ENCODE assay signal across 24 cellular contexts in the genomic region with DNA sequence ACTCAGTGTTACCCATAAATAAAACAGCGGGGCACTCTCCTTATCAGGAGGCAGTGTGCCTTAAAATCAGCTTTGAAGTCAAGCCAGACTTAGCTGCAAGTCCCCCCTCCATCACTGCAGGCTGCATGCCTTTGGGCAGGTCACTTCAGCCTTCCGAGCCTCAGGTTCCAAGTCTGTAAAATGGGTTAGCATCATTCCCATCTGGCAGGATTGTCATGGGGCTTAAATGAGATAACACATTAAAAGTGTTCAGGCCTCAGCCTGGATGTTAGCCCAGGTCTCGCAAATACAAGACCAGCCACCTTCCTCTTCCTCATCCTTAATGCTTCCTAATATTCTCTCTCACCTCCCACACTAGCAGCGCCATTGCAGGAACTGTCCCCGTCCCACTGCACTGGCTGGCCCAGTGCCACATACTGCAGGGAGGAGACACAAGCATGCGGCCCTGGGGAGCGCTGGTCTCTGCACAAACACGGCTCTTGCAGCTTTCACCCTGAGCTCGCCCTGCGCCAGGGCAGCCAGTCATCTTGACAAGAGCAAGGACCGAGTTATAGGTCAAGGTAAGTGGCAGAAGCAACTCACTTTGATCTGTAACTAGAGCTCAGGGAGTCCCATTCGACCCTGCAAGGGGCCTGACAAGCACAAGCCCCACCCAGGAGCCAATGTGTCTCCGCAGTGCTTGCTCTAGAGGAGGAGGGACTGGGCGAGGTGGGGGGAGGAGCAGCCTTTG.
A peak's percentile ranks its signal among the peaks of the same experiment; 100 is the strongest.
DNase-seq lines count a peak whose midpoint lies in the region; ATAC-seq and TF ChIP-seq lines count a peak whose summit lies in the region.
"Had no signal": no experiment of that assay in that cellular context is flagged by ENCODE, and none has a peak within 500 bp of the region (broad histone marks: within the 10 kb centered on the region; RNA-seq: fewer than 3 reads in every experiment).

No MANE protein-coding gene starts in this region.

- no peak overlapping the region for H2AK5ac ChIP-seq in H9 (ENCODE audit: insufficient read length, low read length)
- H2AK5ac ChIP-seq in neuronal stem cell (ENCODE audit: low read depth, low read length) = no peak overlapping the region

- H3K27me3 ChIP-seq in H9 (ENCODE audit: insufficient read depth, low read length) (no peaks in the 10 kb centered on the region), neuronal stem cell (ENCODE audit: control insufficient read depth in 3 of 3, insufficient read depth in 3 of 3, low read depth in 1 of 3, low read length in 3 of 3) (no peaks in the 10 kb centered on the region)
- H3K27me3 ChIP-seq: esophagus squamous epithelium, gastroesophageal sphincter, pancreas, sigmoid colon had no signal

- H3K56ac ChIP-seq in H9 (ENCODE audit: insufficient read length, low read depth, low read length) = no peak overlapping the region

- H3K4me2 ChIP-seq in H9 (ENCODE audit: insufficient read depth, insufficient read length, low read length) (no peak overlapping the region), neuronal stem cell (ENCODE audit: insufficient read depth, low read length, poor library complexity, severe bottlenecking) (no peak overlapping the region)

- H3K27me3 Mint-ChIP-seq in H9 (ENCODE audit: low read depth) = no peaks in the 10 kb centered on the region
- H3K27me3 Mint-ChIP-seq: activated naive CD8-positive, alpha-beta T cell; B cell had no signal

- H3K4me1 Mint-ChIP-seq in H9 = peaks cover 30 to 43% of the 10 kb centered on the region in 2 experiments
- H3K4me1 Mint-ChIP-seq: B cell had no signal

- H4K8ac ChIP-seq in H9 (replicated peaks; ENCODE audit: insufficient read length, low read depth, low read length) (no peak overlapping the region), neuronal stem cell (ENCODE audit: low read depth, low read length) (peak overlapping the region; percentile 30)

- no peak overlapping the region for H2AFZ ChIP-seq in H9 (ENCODE audit: low read length)
- peak overlapping the region; percentile 65 for H2AFZ ChIP-seq in neuronal stem cell (ENCODE audit: low read length)

- H3K27ac ChIP-seq in H9 (ENCODE audit: insufficient read length, low read depth, low read length) = no peak overlapping the region
- no peak overlapping the region for H3K27ac ChIP-seq in neuronal stem cell (replicated peaks; ENCODE audit: low read length)
- H3K27ac ChIP-seq: esophagus squamous epithelium, gastroesophageal sphincter, lower lobe of right lung, pancreas, sigmoid colon had no signal

- no peaks in the 10 kb centered on the region for H3K36me3 Mint-ChIP-seq in H9 (ENCODE audit: insufficient read depth in 1 of 3, low read depth in 3 of 3)
- H3K36me3 Mint-ChIP-seq: activated naive CD8-positive, alpha-beta T cell had no signal

- no peaks in the 10 kb centered on the region for H3K23me2 ChIP-seq in H9 (ENCODE audit: insufficient read length, low read depth, low read length, poor library complexity, severe bottlenecking)

- H3K18ac ChIP-seq in H9 (ENCODE audit: insufficient read length, low read depth, low read length) (no peak overlapping the region), neuronal stem cell (ENCODE audit: low read length) (peak overlapping the region; percentile 46)

- H3K4me1 ChIP-seq in H9 (ENCODE audit: insufficient read depth, low read length) (peaks cover 3% of the 10 kb centered on the region; the same call in 1 of the 2 replicates), neuronal stem cell (ENCODE audit: control insufficient read depth in 2 of 2, insufficient read depth in 1 of 2, low read depth in 1 of 2, low read length in 2 of 2) (peaks cover 10 to 12% of the 10 kb centered on the region in 2 donors)
- H3K4me1 ChIP-seq: esophagus squamous epithelium, gastroesophageal sphincter, HAP-1, lower lobe of right lung, sigmoid colon had no signal

- H3K9me3 ChIP-seq in H9 (ENCODE audit: control insufficient read depth, low read depth, low read length) (no peaks in the 10 kb centered on the region), neuronal stem cell (replicated peaks in 1 of 2; ENCODE audit: control insufficient read depth in 2 of 2, insufficient read depth in 1 of 2, low read depth in 1 of 2, low read length in 2 of 2) (no peaks in the 10 kb centered on the region)
- H3K9me3 ChIP-seq: esophagus squamous epithelium, gastroesophageal sphincter, HAP-1, lower lobe of right lung, pancreas, sigmoid colon had no signal

- DNase-seq in H9 = peak; percentile 79
- DNase-seq in SK-N-DZ (ENCODE audit: low spot score) = peak; percentile 83
- peak; percentile 47 for DNase-seq in iPS-NIHi11 (ENCODE audit: low spot score)
- DNase-seq in neuronal stem cell (ENCODE audit: low spot score) = no peak
- DNase-seq in NCI-H2081 treated with DMSO at 0.1 percent for 48 hours (lab: John Stamatoyannopoulos, UW) = no peak
- DNase-seq in COLO829 (ENCODE audit: low spot score) = no peak
- DNase-seq: activated CD4-positive, alpha-beta T cell treated with anti-CD3 and anti-CD28 coated beads for 4 hours; activated T-cell treated with anti-CD3 and anti-CD28 coated beads, Interleukin-2, amount 50 U/mL, for 72 hours; effector memory CD4-positive, alpha-beta T cell; esophagus squamous epithelium; Kasumi-1; lower lobe of right lung; NCI-H1092; NCI-H2081; NCI-H510A treated with DMSO at 0.1 percent for 48 hours; sigmoid colon; stimulated activated naive CD4-positive, alpha-beta T cell; SW 1271 had no signal

- H3K27ac Mint-ChIP-seq in H9 = peak overlapping the region in 1 of 3 experiments; percentile 42; a peak in 1 of 7 replicates
- H3K27ac Mint-ChIP-seq: activated naive CD8-positive, alpha-beta T cell; B cell had no signal

- H2BK12ac ChIP-seq in H9 (ENCODE audit: insufficient read length, low read depth, low read length) (no peak overlapping the region), neuronal stem cell (ENCODE audit: low read length) (no peak overlapping the region)

- H3K4me3 Mint-ChIP-seq in H9 = no peak overlapping the region
- H3K4me3 Mint-ChIP-seq: activated naive CD8-positive, alpha-beta T cell; activated T-cell treated with anti-CD3 and anti-CD28 coated beads, Interleukin-2, amount 50 U/mL, for 72 hours; B cell had no signal

- H3K79me1 ChIP-seq in H9 (ENCODE audit: insufficient read depth, low read depth, low read length, poor library complexity, severe bottlenecking) (no peaks in the 10 kb centered on the region), neuronal stem cell (ENCODE audit: low read depth, low read length) (no peaks in the 10 kb centered on the region)

- no peak overlapping the region for H3K14ac ChIP-seq in H9 (ENCODE audit: insufficient read depth, low read length)
- no peak overlapping the region for H3K14ac ChIP-seq in neuronal stem cell (ENCODE audit: low read length)

- H4K20me1 ChIP-seq in H9 (ENCODE audit: control insufficient read depth, insufficient read depth, insufficient read length) = no peaks in the 10 kb centered on the region

- no peaks in the 10 kb centered on the region for H3K79me2 ChIP-seq in H9 (ENCODE audit: insufficient read depth, low read length)

- H4K5ac ChIP-seq in H9 (ENCODE audit: insufficient read length, low read depth, low read length) = no peak overlapping the region

- H4K91ac ChIP-seq in H9 (ENCODE audit: insufficient read length, low read depth, low read length) = no peak overlapping the region
- H4K91ac ChIP-seq in neuronal stem cell (ENCODE audit: low read depth, low read length, poor library complexity) = no peak overlapping the region

- H2BK20ac ChIP-seq in H9 (ENCODE audit: low read depth, low read length, poor library complexity, severe bottlenecking) = no peak overlapping the region

- H3K23ac ChIP-seq in H9 (ENCODE audit: insufficient read length, low read depth, low read length) = no peak overlapping the region
- H3K23ac ChIP-seq in neuronal stem cell (ENCODE audit: low read depth, low read length, poor library complexity) = peak overlapping the region; percentile 28

- no peak overlapping the region for H3K4ac ChIP-seq in H9 (ENCODE audit: low read depth, low read length)
- H3K4ac ChIP-seq in neuronal stem cell (ENCODE audit: low read length) = no peak overlapping the region

- TF ChIP-seq CTCF in H9 (conservative IDR thresholded peaks at IDR 0.05) = no peak

- no peaks in the 10 kb centered on the region for H3K9me3 Mint-ChIP-seq in H9
- H3K9me3 Mint-ChIP-seq: activated T-cell treated with anti-CD3 and anti-CD28 coated beads, Interleukin-2, amount 50 U/mL, for 72 hours had no signal

- H3K4me3 ChIP-seq in neuronal stem cell (ENCODE audit: low read length in 2 of 2) = no peak overlapping the region
- H3K4me3 ChIP-seq: esophagus squamous epithelium, gastroesophageal sphincter, HAP-1, lower lobe of right lung, pancreas, sigmoid colon had no signal

- H3K36me3 ChIP-seq in neuronal stem cell (replicated peaks in 1 of 2; ENCODE audit: control insufficient read depth in 2 of 2, insufficient read depth in 2 of 2, low read length in 2 of 2) = no peaks in the 10 kb centered on the region
- H3K36me3 ChIP-seq: esophagus squamous epithelium, gastroesophageal sphincter, HAP-1, lower lobe of right lung, pancreas, sigmoid colon had no signal

- no peak for ATAC-seq in HG03442 (IDR thresholded peaks at IDR 0.05; ENCODE audit: unreplicated experiment)
- ATAC-seq: activated T-cell treated with anti-CD3 and anti-CD28 coated beads, Interleukin-2, amount 50 U/mL, for 72 hours; gastroesophageal sphincter; lower lobe of right lung had no signal

- H2BK120ac ChIP-seq in H9 (ENCODE audit: low read depth, low read length, poor library complexity, severe bottlenecking) = no peak overlapping the region
- H2BK120ac ChIP-seq in neuronal stem cell (ENCODE audit: low read depth, low read length) = no peak overlapping the region

- WGBS in H9 (ENCODE audit: extremely low coverage, insufficient read length, low lambda C conversion rate) = no CpG with 5 or more reads among the region's 14 CpGs
- no CpG with 5 or more reads among the region's 14 CpGs for WGBS in neuronal stem cell (ENCODE audit: extremely low coverage in 2 of 2, insufficient read length in 2 of 2, insufficient replicate concordance in 1 of 2), 2 donors

- H2BK15ac ChIP-seq in H9 (ENCODE audit: low read depth, low read length) (no peak overlapping the region), neuronal stem cell (ENCODE audit: low read length) (no peak overlapping the region)

- H3T11ph ChIP-seq in H9 (ENCODE audit: low read length) = no peak overlapping the region

- H3K9ac ChIP-seq in H9 (ENCODE audit: extremely low read depth, insufficient read length, low read length) (no peak overlapping the region), neuronal stem cell (ENCODE audit: low read depth, low read length, poor library complexity) (no peak overlapping the region)

- H2BK5ac ChIP-seq in H9 (ENCODE audit: insufficient read length, low read length) (no peak overlapping the region), neuronal stem cell (ENCODE audit: low read length) (no peak overlapping the region)

Comparison
In these comparisons a context has a peak if more than half of its experiments do, and no peak if none do; other contexts are left out.
1. DNase-seq: peak in H9 (single experiment), SK-N-DZ (single experiment) and iPS-NIHi11 (single experiment); none in neuronal stem cell (single experiment), NCI-H2081 treated with DMSO at 0.1 percent for 48 hours (single experiment) and COLO829 (single experiment).